2 cellular contexts compared by ENCODE assay signal in the genomic region with DNA sequence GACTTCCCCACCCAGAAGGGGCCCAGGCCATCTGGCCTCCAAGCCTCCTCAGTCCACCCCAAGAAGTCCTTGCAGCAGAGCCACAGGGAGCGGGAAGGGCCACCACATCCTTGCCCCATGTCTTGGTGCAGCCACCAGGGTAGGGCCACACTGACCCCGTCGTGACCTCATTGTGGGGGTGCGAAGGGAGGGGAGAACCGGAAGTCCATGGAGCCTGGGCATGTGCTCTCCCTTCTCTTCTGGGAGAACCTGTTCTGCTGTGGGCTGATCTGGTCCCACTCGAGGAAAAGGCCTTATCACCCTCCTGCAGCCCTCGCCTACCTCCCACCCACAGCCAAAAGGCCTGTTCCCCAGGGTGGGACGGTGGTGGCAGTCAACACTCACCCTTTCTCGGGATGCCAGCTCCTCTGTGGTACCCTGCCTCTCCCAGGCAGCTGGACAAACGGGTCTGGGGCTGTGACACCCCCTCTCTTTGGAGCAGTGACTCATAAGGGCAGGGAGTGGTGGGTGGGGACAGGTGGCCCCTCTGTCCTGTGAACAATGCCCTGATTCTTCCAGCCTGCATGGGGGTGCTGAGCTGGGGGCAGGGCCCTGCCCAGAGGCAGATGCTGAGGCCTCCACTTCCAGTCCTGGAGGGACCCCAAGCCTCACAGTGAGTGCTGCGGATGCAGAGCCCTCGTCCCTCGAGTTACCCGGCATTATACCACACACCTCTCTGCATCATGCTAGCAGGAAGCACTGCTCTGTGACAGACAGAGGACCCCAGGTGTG.
TF ChIP-seq lines count a peak whose summit lies in the region.

No MANE protein-coding gene starts in this region.

TF ChIP-seq in SK-N-SH, 30 proteins besides CTCF, POLR2A, EP300 and RAD21 (continued from another document):
- TF ChIP-seq TEAD4 (IDR thresholded peaks at IDR 0.05; ENCODE audit: borderline replicate concordance, insufficient read depth), result no peak
- no peak for TF ChIP-seq GABPA (IDR thresholded peaks at IDR 0.05; ENCODE audit: low read depth)
- no peak for TF ChIP-seq EZH2phosphoT487 (IDR thresholded peaks at IDR 0.05; ENCODE audit: borderline replicate concordance, low read depth)
- TF ChIP-seq SIN3A (IDR thresholded peaks at IDR 0.05; ENCODE audit: borderline replicate concordance, low read depth, low read length), result no peak
- TF ChIP-seq NRF1 (IDR thresholded peaks at IDR 0.05; ENCODE audit: low read depth, low read length), result no peak
- no peak for TF ChIP-seq TAF1 (IDR thresholded peaks at IDR 0.05; ENCODE audit: borderline replicate concordance, low read depth, low read length)
- no peak for TF ChIP-seq RXRA (IDR thresholded peaks at IDR 0.05; ENCODE audit: borderline replicate concordance, low read depth)
- no peak for TF ChIP-seq POLR2AphosphoS5 (IDR thresholded peaks at IDR 0.05; ENCODE audit: low read depth, low read length)
- no peak for TF ChIP-seq NFIC (IDR thresholded peaks at IDR 0.05; ENCODE audit: borderline replicate concordance)
- TF ChIP-seq CHD2 (IDR thresholded peaks at IDR 0.05; ENCODE audit: low read length, partially characterized antibody), result no peak
- no peak for TF ChIP-seq ELF1 (IDR thresholded peaks at IDR 0.05)
- TF ChIP-seq RCOR1 (IDR thresholded peaks at IDR 0.05; ENCODE audit: low read length), result no peak
- TF ChIP-seq GATA2 (CRISPR knock-in tag; IDR thresholded peaks at IDR 0.05), result no peak
- no peak for TF ChIP-seq MXI1 (IDR thresholded peaks at IDR 0.05; ENCODE audit: low read depth, low read length)
- TF ChIP-seq, protein P1, sequence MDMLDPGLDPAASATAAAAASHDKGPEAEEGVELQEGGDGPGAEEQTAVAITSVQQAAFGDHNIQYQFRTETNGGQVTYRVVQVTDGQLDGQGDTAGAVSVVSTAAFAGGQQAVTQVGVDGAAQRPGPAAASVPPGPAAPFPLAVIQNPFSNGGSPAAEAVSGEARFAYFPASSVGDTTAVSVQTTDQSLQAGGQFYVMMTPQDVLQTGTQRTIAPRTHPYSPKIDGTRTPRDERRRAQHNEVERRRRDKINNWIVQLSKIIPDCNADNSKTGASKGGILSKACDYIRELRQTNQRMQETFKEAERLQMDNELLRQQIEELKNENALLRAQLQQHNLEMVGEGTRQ (IDR thresholded peaks at IDR 0.05; ENCODE audit: borderline replicate concordance, low read depth, low read length), result no peak

TF ChIP-seq in SK-N-SH treated with all-trans-retinoic acid at 6 μM for 48 hours, 23 proteins besides CTCF, POLR2A, EP300 and RAD21 (continued from another document):
- TF ChIP-seq, protein P2, sequence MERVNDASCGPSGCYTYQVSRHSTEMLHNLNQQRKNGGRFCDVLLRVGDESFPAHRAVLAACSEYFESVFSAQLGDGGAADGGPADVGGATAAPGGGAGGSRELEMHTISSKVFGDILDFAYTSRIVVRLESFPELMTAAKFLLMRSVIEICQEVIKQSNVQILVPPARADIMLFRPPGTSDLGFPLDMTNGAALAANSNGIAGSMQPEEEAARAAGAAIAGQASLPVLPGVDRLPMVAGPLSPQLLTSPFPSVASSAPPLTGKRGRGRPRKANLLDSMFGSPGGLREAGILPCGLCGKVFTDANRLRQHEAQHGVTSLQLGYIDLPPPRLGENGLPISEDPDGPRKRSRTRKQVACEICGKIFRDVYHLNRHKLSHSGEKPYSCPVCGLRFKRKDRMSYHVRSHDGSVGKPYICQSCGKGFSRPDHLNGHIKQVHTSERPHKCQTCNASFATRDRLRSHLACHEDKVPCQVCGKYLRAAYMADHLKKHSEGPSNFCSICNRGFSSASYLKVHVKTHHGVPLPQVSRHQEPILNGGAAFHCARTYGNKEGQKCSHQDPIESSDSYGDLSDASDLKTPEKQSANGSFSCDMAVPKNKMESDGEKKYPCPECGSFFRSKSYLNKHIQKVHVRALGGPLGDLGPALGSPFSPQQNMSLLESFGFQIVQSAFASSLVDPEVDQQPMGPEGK (CRISPR knock-in tag; IDR thresholded peaks at IDR 0.05; ENCODE audit: borderline replicate concordance), result no peak
- TF ChIP-seq TCF4 (CRISPR knock-in tag; IDR thresholded peaks at IDR 0.05; ENCODE audit: borderline replicate concordance), result no peak
- no peak for TF ChIP-seq OSR1 (CRISPR knock-in tag; IDR thresholded peaks at IDR 0.05)
- no peak for TF ChIP-seq ESRRG (CRISPR knock-in tag; IDR thresholded peaks at IDR 0.05)
- TF ChIP-seq ISL1 (CRISPR knock-in tag; IDR thresholded peaks at IDR 0.05), result no peak
- no peak for TF ChIP-seq ARNTL (CRISPR knock-in tag; IDR thresholded peaks at IDR 0.05; ENCODE audit: borderline replicate concordance, low read depth)
- TF ChIP-seq, protein P3, sequence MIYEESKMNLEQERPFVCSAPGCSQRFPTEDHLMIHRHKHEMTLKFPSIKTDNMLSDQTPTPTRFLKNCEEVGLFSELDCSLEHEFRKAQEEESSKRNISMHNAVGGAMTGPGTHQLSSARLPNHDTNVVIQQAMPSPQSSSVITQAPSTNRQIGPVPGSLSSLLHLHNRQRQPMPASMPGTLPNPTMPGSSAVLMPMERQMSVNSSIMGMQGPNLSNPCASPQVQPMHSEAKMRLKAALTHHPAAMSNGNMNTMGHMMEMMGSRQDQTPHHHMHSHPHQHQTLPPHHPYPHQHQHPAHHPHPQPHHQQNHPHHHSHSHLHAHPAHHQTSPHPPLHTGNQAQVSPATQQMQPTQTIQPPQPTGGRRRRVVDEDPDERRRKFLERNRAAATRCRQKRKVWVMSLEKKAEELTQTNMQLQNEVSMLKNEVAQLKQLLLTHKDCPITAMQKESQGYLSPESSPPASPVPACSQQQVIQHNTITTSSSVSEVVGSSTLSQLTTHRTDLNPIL (CRISPR knock-in tag; IDR thresholded peaks at IDR 0.05; ENCODE audit: low read depth), result no peak
